In the genomic region with DNA sequence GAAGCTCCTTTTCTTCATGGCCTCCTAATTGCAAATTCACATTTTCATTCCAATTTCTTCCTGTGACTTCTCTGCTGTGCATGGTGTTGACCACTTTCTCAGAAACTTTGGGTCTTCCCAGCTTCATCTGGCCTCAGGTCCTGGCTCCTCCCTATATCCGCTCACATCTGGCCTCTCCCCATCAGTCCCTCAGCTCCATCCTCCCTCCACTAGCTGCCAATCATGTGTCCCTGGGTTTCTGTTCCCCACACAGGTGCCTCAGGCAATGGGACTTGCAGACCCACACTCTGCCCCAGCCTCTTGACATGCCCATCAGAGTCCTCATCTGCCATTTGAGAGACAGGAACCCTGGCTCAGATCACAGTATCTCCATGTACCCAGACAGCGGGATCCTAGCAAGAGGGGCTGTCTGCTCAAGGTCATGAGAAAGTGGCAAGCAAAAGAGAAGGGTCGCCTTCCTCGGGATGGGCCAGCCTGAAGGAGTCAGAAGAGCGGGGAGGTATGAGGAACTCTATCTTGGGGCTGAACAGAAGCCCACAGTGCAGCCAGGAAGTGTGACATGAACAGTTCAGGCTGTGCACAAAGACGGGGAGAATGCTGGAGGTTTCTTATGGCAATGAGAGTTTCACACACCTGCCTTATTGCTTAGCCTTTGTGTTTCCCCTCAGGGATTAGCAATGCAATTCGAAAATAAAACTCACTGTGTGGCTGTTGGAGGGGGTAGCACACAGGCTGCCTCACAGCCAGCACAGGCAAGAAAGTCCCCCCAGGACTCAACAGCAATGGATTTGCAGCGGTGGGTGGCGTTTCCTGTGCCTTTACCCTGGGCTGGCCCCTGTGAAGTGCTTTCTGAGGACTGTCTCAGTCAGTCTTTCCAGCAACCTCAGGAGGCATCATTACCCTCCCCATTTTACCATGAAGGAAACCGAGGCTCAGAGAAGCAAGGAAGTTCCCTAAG, we compare ENCODE assay signal across 12 cellular contexts.
DNase-seq lines count a peak whose midpoint lies in the region; ATAC-seq and TF ChIP-seq lines count a peak whose summit lies in the region.
"Had no signal": no experiment of that assay in that cellular context is flagged by ENCODE, and none has a peak within 500 bp of the region (broad histone marks: within the 10 kb centered on the region; RNA-seq: fewer than 3 reads in every experiment).

No MANE protein-coding gene starts in this region.

- DNase-seq in GM06990 (ENCODE audit: extremely low read depth, insufficient read length) (peak; percentile 42), prostate gland (ENCODE audit: low spot score) (no peak), Peyer's patch (no peak), glutamatergic neuron (no peak), SIG-M5 (lab: John Stamatoyannopoulos, UW) (no peak)
- DNase-seq in activated CD8-positive, alpha-beta T cell treated with anti-CD3 and anti-CD28 coated beads for 36 hours = peak; percentile 83
- DNase-seq: foreskin keratinocyte, NCI-H446 treated with DMSO at 0.1 percent for 48 hours, T1000 had no signal

- H3K27ac ChIP-seq in prostate gland (peak overlapping the region; percentile 62 to 64), Peyer's patch (peak overlapping the region in 1 of 4 donors; percentile 35)
- H3K27ac ChIP-seq: foreskin keratinocyte had no signal

- H3K36me3 ChIP-seq in GM06990 (ENCODE audit: control insufficient read depth, insufficient read depth, low read length) (no peaks in the 10 kb centered on the region), prostate gland (no peaks in the 10 kb centered on the region), Peyer's patch (no peaks in the 10 kb centered on the region)

- H3K4me1 ChIP-seq in prostate gland (replicated peaks) = no peaks in the 10 kb centered on the region
- no peaks in the 10 kb centered on the region for H3K4me1 ChIP-seq in Peyer's patch
- H3K4me1 ChIP-seq: foreskin keratinocyte had no signal

- H3K27me3 ChIP-seq in GM06990 (replicated peaks; ENCODE audit: control insufficient read depth, insufficient read depth, low read length) (no peaks in the 10 kb centered on the region), prostate gland (replicated peaks; ENCODE audit: insufficient read depth) (no peaks in the 10 kb centered on the region), Peyer's patch (no peaks in the 10 kb centered on the region)
- H3K27me3 ChIP-seq: foreskin keratinocyte had no signal

- no peaks in the 10 kb centered on the region for H3K27me3 Mint-ChIP-seq in activated CD8-positive, alpha-beta T cell treated with anti-CD3 and anti-CD28 coated beads for 36 hours
- no peaks in the 10 kb centered on the region for H3K27me3 Mint-ChIP-seq in glutamatergic neuron (ENCODE audit: unreplicated experiment)

- intact Hi-C loops in activated CD8-positive, alpha-beta T cell treated with anti-CD3 and anti-CD28 coated beads for 36 hours (cut with micrococcal nuclease) = loop anchor here (5.0 to 10.0 kb wide), 4 partner anchors 170 to 422 kb away; no protein-coding TSS in a partner anchor
- intact Hi-C loops in prostate gland (cut with DNase I) = loop anchor here (5.0 to 10.0 kb wide), 3 partner anchors 257 to 420 kb away; a partner anchor contains a TSS

- H3K27ac Mint-ChIP-seq in activated CD8-positive, alpha-beta T cell treated with anti-CD3 and anti-CD28 coated beads for 36 hours = peak overlapping the region; percentile 86
- H3K27ac Mint-ChIP-seq in glutamatergic neuron (ENCODE audit: unreplicated experiment) = no peak overlapping the region
- H3K27ac Mint-ChIP-seq: memory B cell had no signal

- CTCF ChIA-PET in activated CD8-positive, alpha-beta T cell treated with anti-CD3 and anti-CD28 coated beads for 36 hours (lab: Charles Lee) = interaction anchor here (0.7 to 2.8 kb wide), 21 partner anchors 8 to 419 kb away, joined by 3 to 29 read pairs (median 4); no protein-coding TSS in a partner anchor

- 88% methylated on average over 10 of the region's 10 CpGs for WGBS in prostate gland

- H3K9me3 ChIP-seq in prostate gland = no peaks in the 10 kb centered on the region
- no peaks in the 10 kb centered on the region for H3K9me3 ChIP-seq in Peyer's patch

- H3K36me3 Mint-ChIP-seq in activated CD8-positive, alpha-beta T cell treated with anti-CD3 and anti-CD28 coated beads for 36 hours (ENCODE audit: low read depth) = peaks cover 2% of the 10 kb centered on the region
- no peaks in the 10 kb centered on the region for H3K36me3 Mint-ChIP-seq in glutamatergic neuron (ENCODE audit: unreplicated experiment)

- H3K4me1 Mint-ChIP-seq in activated CD8-positive, alpha-beta T cell treated with anti-CD3 and anti-CD28 coated beads for 36 hours (ENCODE audit: low read depth) = peaks cover 46% of the 10 kb centered on the region
- no peaks in the 10 kb centered on the region for H3K4me1 Mint-ChIP-seq in glutamatergic neuron (ENCODE audit: low read depth, unreplicated experiment)

- no peak overlapping the region for H3K4me3 Mint-ChIP-seq in activated CD8-positive, alpha-beta T cell treated with anti-CD3 and anti-CD28 coated beads for 36 hours
- H3K4me3 Mint-ChIP-seq in glutamatergic neuron (ENCODE audit: unreplicated experiment) = no peak overlapping the region
- H3K4me3 Mint-ChIP-seq: memory B cell had no signal

- H3K9me3 Mint-ChIP-seq in activated CD8-positive, alpha-beta T cell treated with anti-CD3 and anti-CD28 coated beads for 36 hours = peaks cover 2% of the 10 kb centered on the region
- peaks cover under 1% of the 10 kb centered on the region for H3K9me3 Mint-ChIP-seq in glutamatergic neuron (ENCODE audit: unreplicated experiment)
- H3K9me3 Mint-ChIP-seq: memory B cell had no signal

- TF ChIP-seq CTCF in GM06990 (IDR thresholded peaks at IDR 0.05; ENCODE audit: insufficient read depth, low read length, poor library complexity, severe bottlenecking) (no peak), prostate gland (IDR thresholded peaks at IDR 0.05) (no peak), Peyer's patch (IDR thresholded peaks at IDR 0.05) (no peak), glutamatergic neuron (IDR thresholded peaks at IDR 0.05; ENCODE audit: partially characterized antibody, unreplicated experiment) (no peak)
- TF ChIP-seq CTCF in activated CD8-positive, alpha-beta T cell treated with anti-CD3 and anti-CD28 coated beads for 36 hours (IDR thresholded peaks at IDR 0.05) = no peak

- TF ChIP-seq POLR2A in prostate gland (IDR thresholded peaks at IDR 0.05) = no peak
- TF ChIP-seq POLR2A in Peyer's patch (IDR thresholded peaks at IDR 0.05) = no peak

- H3K4me3 ChIP-seq in GM06990 (replicated peaks; ENCODE audit: low read depth, low read length) = no peak overlapping the region
- H3K4me3 ChIP-seq in prostate gland = no peak overlapping the region
- H3K4me3 ChIP-seq in Peyer's patch = no peak overlapping the region

- ATAC-seq in GM19455 (IDR thresholded peaks at IDR 0.05; ENCODE audit: unreplicated experiment) = peak; percentile 51
- ATAC-seq in activated CD8-positive, alpha-beta T cell treated with anti-CD3 and anti-CD28 coated beads for 36 hours = peak; percentile 81
- ATAC-seq in GM18909 (IDR thresholded peaks at IDR 0.05; ENCODE audit: poor library complexity, unreplicated experiment) = no peak
- ATAC-seq: foreskin keratinocyte had no signal

- POLR2A ChIA-PET in activated CD8-positive, alpha-beta T cell treated with anti-CD3 and anti-CD28 coated beads for 36 hours (lab: Charles Lee) = interaction anchor here (1.0 kb wide), 1 partner anchor 270 kb away, joined by 3 read pairs; no protein-coding TSS in a partner anchor

Comparison
In these comparisons a context has a peak if more than half of its experiments do, and no peak if none do; other contexts are left out.
1. DNase-seq: peak in GM06990 (single experiment) and activated CD8-positive, alpha-beta T cell treated with anti-CD3 and anti-CD28 coated beads for 36 hours (single experiment); none in prostate gland (single experiment), Peyer's patch (0 of 3), glutamatergic neuron (single experiment) and SIG-M5 (single experiment).